Comparison of ENCODE assay signal across 19 cellular contexts in the genomic region with DNA sequence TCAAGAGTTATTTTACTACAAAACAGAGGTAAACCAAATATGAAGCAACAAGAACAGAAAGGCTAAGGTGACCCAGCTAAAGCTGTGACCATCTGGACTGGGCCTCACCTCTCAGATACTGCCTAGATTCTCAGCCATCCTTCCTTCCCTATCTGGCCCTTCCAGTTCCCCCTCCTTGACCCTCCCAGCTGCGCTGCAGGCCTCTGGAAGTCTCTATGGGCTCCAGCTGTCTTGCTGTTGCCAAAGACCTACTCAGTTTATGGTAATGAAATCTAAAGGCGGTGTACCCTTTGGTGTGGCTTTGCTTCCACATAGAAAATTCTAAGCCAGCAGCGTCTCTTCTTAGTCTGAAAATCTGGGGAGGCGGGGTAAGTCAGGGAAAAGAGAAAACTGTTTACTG. TPM values are rescaled to one million over a fixed set of nuclear protein-coding genes. Genes with fewer than 3 reads are reported as not detected.
"Had no signal": no experiment of that assay in that cellular context is flagged by ENCODE, and none has a peak within 500 bp of the region (broad histone marks: within the 10 kb centered on the region; RNA-seq: fewer than 3 reads in every experiment).

No MANE protein-coding gene starts in this region.

- DNase-seq: activated CD4-positive, alpha-beta T cell treated with anti-CD3 and anti-CD28 coated beads, Interleukin-2, amount 50 U/mL, for 1 hour; activated gamma-delta T cell; adrenal gland; cerebellar nuclear complex; cortex of kidney; effector CD4-positive, alpha-beta T cell; gastrocnemius medialis; heart left ventricle; left ventricle myocardium superior; naive thymus-derived CD8-positive, alpha-beta T cell; nucleus accumbens; posterior cingulate gyrus; retina; stimulated activated CD4-positive, alpha-beta T cell treated with anti-CD3 and anti-CD28 coated beads, Interleukin-2, amount 100 ng/mL, for 24 hours; stomach; testis had no signal

- H3K4me1 ChIP-seq: adrenal gland, gastrocnemius medialis had no signal

- ATAC-seq: activated CD4-positive, CD25-positive, alpha-beta regulatory T cell treated with anti-CD3 and anti-CD28 coated beads, Interleukin-2, amount 50 U/mL, for 24 hours; gastrocnemius medialis; heart left ventricle; left ventricle myocardium superior; naive thymus-derived CD8-positive, alpha-beta T cell had no signal

- H3K27me3 Mint-ChIP-seq: activated naive CD4-positive, alpha-beta T cell treated with anti-CD3 and anti-CD28 coated beads, Interleukin-2, amount 50 U/mL, for 24 hours had no signal

- H3K4me3 Mint-ChIP-seq: activated naive CD4-positive, alpha-beta T cell treated with anti-CD3 and anti-CD28 coated beads, Interleukin-2, amount 50 U/mL, for 24 hours; naive thymus-derived CD8-positive, alpha-beta T cell; T-helper 1 cell treated with Interleukin-12 subunit alpha and Interleukin-12 subunit beta and Interleukin-4 antibody, amounts not matched to agents 30 μg/mL and 1 μg/mL, for 36 hours had no signal

- H3K36me3 ChIP-seq: adrenal gland, gastrocnemius medialis, heart left ventricle, stomach had no signal

- H3K4me3 ChIP-seq: adrenal gland, gastrocnemius medialis, heart left ventricle, stomach, testis had no signal

- H3K9me3 Mint-ChIP-seq: activated naive CD4-positive, alpha-beta T cell treated with anti-CD3 and anti-CD28 coated beads, Interleukin-2, amount 50 U/mL, for 24 hours; naive thymus-derived CD8-positive, alpha-beta T cell; T-helper 1 cell treated with Interleukin-12 subunit alpha and Interleukin-12 subunit beta and Interleukin-4 antibody, amounts not matched to agents 30 μg/mL and 1 μg/mL, for 36 hours had no signal

- H3K27me3 ChIP-seq: adrenal gland, gastrocnemius medialis, heart left ventricle, stomach, testis had no signal

- H3K27ac Mint-ChIP-seq: activated naive CD4-positive, alpha-beta T cell treated with anti-CD3 and anti-CD28 coated beads, Interleukin-2, amount 50 U/mL, for 24 hours; naive thymus-derived CD8-positive, alpha-beta T cell; T-helper 1 cell treated with Interleukin-12 subunit alpha and Interleukin-12 subunit beta and Interleukin-4 antibody, amounts not matched to agents 30 μg/mL and 1 μg/mL, for 36 hours had no signal

- H3K36me3 Mint-ChIP-seq: activated naive CD4-positive, alpha-beta T cell treated with anti-CD3 and anti-CD28 coated beads, Interleukin-2, amount 50 U/mL, for 24 hours; naive thymus-derived CD8-positive, alpha-beta T cell had no signal

- H3K4me1 Mint-ChIP-seq: activated naive CD4-positive, alpha-beta T cell treated with anti-CD3 and anti-CD28 coated beads, Interleukin-2, amount 50 U/mL, for 24 hours; naive thymus-derived CD8-positive, alpha-beta T cell had no signal

- H3K27ac ChIP-seq: gastrocnemius medialis had no signal

RNA-seq across cellular contexts. Expression of gene ARHGEF33, which starts 55.7 kb away (rescaled TPM):
- polyA plus RNA-seq: naive thymus-derived CD8-positive, alpha-beta T cell had no signal
